ENCODE assay signal across 8 cellular contexts in the genomic region with DNA sequence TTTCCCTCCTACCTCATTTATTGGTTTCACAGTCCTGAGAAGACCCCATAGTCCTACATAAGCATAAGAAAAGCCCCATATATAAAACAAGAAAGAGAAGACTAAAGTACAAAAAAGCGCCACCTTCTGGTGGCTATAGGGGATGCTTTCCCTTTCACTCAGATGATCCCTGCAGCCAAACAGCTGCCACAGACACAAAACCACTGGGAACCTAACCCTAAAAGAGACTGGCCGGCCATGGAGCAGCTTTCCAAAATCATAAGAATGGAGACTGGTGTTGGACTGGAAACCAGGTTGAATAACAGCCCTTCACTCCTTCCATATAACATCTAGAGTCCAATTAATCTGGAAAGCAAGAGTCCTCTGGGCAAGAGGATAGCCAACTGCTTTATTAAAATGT. TPM values are rescaled to one million over a fixed set of nuclear protein-coding genes. Genes with fewer than 3 reads are reported as not detected.
DNase-seq lines count a peak whose midpoint lies in the region; ATAC-seq, FAIRE-seq and TF ChIP-seq lines count a peak whose summit lies in the region.

No MANE protein-coding gene starts in this region.

- in situ Hi-C loops in astrocyte of the spinal cord (cut with HindIII; ENCODE audit: low sequenced_read_pairs): no loop called here

- no peaks in the 10 kb centered on the region for H3K27me3 ChIP-seq in PC-9 (ENCODE audit: insufficient read depth, low read depth)

- TF ChIP-seq POLR2A in A549 (IDR thresholded peaks at IDR 0.05; ENCODE audit: low read length): no peak

- peaks cover 43% of the 10 kb centered on the region for H3K4me1 ChIP-seq in A549
- peaks cover 36% of the 10 kb centered on the region for H3K4me1 ChIP-seq in PC-9 (replicated peaks; ENCODE audit: insufficient read depth)

- POLR2A ChIA-PET in A549 (lab: Yijun Ruan, JAX): no interaction called here
- POLR2A ChIA-PET in PC-9 (lab: Charles Lee; ENCODE audit: unreplicated experiment): no interaction called here

- H3K9me3 ChIP-seq in A549 (no peaks in the 10 kb centered on the region), PC-9 (ENCODE audit: insufficient read depth, low read depth) (no peaks in the 10 kb centered on the region)

- peaks cover 25% of the 10 kb centered on the region for H4K20me1 ChIP-seq in PC-9 (ENCODE audit: insufficient read depth)

- no peak overlapping the region for H3K4me3 ChIP-seq in A549
- H3K4me3 ChIP-seq in PC-9: no peak overlapping the region
- no peak overlapping the region for H3K4me3 ChIP-seq in astrocyte of the spinal cord (ENCODE audit: low read depth, low read length)

- no TSS peak for BruUV-seq in PC-9 (replicated peaks; lab: Mats Ljungman, UMichigan)

- H3K79me2 ChIP-seq in PC-9 (ENCODE audit: low read depth): peaks cover 27% of the 10 kb centered on the region

- H3K27ac ChIP-seq in A549 (peak overlapping the region; percentile 83 to 88), PC-9 (no peak overlapping the region)

- TF ChIP-seq CTCF in A549 (IDR thresholded peaks at IDR 0.05) (peak; percentile 63), PC-9 (conservative IDR thresholded peaks at IDR 0.05) (peak; percentile 76), astrocyte of the spinal cord (IDR thresholded peaks at IDR 0.05; ENCODE audit: low read depth, low read length) (peak; percentile 67)

- peaks cover 31% of the 10 kb centered on the region for H3F3A ChIP-seq in PC-9 (ENCODE audit: insufficient read depth, low read depth)

- peak in 1 of 2 experiments; percentile 18; a peak in 2 of 5 replicates for TF ChIP-seq RAD21 in A549 (conservative IDR thresholded peaks at IDR 0.05 in 1 of 2, IDR thresholded peaks at IDR 0.05 in 1 of 2)

- WGBS in A549 (ENCODE audit: missing lambda C conversion rate): 13% methylated on average over 2 of the region's 2 CpGs

- no peak for FAIRE-seq in A549 (lab: Jason Lieb, UNC)

- intact Hi-C loops in PC-9 (cut with micrococcal nuclease; ENCODE audit: unreplicated experiment): loop anchor here (5.0 kb wide), 2 partner anchors 132 to 133 kb away; no protein-coding TSS in a partner anchor

- peak; percentile 67 to 78; a peak in 4 of 6 replicates for ATAC-seq in A549
- no peak for ATAC-seq in GM21390 (IDR thresholded peaks at IDR 0.05; ENCODE audit: unreplicated experiment)

- H2AFZ ChIP-seq in PC-9: no peak overlapping the region

- no peak for TF ChIP-seq EP300 in A549 (IDR thresholded peaks at IDR 0.05)

- H3K9me2 ChIP-seq in PC-9 (ENCODE audit: insufficient read depth): no peaks in the 10 kb centered on the region

- peaks cover 21% of the 10 kb centered on the region for H3K36me3 ChIP-seq in PC-9 (ENCODE audit: low read depth)

- H3K4me2 ChIP-seq in A549 (peak overlapping the region; percentile 72), PC-9 (no peak overlapping the region)

- DNase-seq in A549 (ENCODE audit: low read depth in 1 of 2, low spot score in 1 of 2) (peak; percentile 51 to 80), GM03348 (ENCODE audit: low spot score) (peak; percentile 68), PC-9 (no peak), astrocyte of the spinal cord (ENCODE audit: low read depth, low spot score) (peak; percentile 59), islet precursor cell (peak; percentile 58), NCI-H1436 treated with DMSO at 0.1 percent for 48 hours (lab: John Stamatoyannopoulos, UW) (no peak)
- peak; percentile 47 for DNase-seq in stimulated activated CD8-positive, alpha-beta memory T cell treated with anti-CD3 and anti-CD28 coated beads, Interleukin-4, amount 100 ng/mL, for 48 hours

- CTCF ChIA-PET in A549 (lab: Yijun Ruan, JAX) (interaction anchor here (0.6 to 13.8 kb wide), 15 partner anchors 11 to 132 kb away, joined by 3 to 166 read pairs (median 4); a partner anchor contains a TSS), PC-9 (lab: Charles Lee) (interaction anchor here (0.7 kb wide), 1 partner anchor 12 kb away, joined by 3 read pairs; no protein-coding TSS in a partner anchor)

TF ChIP-seq in A549, 52 proteins besides CTCF, POLR2A, EP300 and RAD21:
- TF ChIP-seq, protein P1, sequence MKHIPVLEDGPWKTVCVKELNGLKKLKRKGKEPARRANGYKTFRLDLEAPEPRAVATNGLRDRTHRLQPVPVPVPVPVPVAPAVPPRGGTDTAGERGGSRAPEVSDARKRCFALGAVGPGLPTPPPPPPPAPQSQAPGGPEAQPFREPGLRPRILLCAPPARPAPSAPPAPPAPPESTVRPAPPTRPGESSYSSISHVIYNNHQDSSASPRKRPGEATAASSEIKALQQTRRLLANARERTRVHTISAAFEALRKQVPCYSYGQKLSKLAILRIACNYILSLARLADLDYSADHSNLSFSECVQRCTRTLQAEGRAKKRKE (CRISPR knock-in tag; IDR thresholded peaks at IDR 0.05; ENCODE audit: low read depth): no peak
- 0 out of 3 replicates have a peak, but pooled peaks have one; percentile 23 for TF ChIP-seq SMC3 (IDR thresholded peaks at IDR 0.05)

RNA-seq across cellular contexts. Expression of a gene that starts 11.4 kb away (rescaled TPM):
- polyA plus RNA-seq in A549 (2011; rRNA removed): 112 and 128 TPM in 2 replicates
- 31.5 and 34.1 TPM in 2 replicates for polyA plus RNA-seq in A549 (2012; cell fraction: cytosol; rRNA removed)
- polyA plus RNA-seq in A549 (2012; cell fraction: nucleus; rRNA removed): 88.8 and 137 TPM in 2 replicates
- polyA plus RNA-seq in A549 (2017; fragmentation: RNase III; extraction: RNeasy Plus Mini Kit Qiagen cat#74134 plus additional on column Dnase treatment): 93.5 to 107 TPM (median 96.5 TPM) in 3 replicates
- polyA minus RNA-seq in A549 (2011; rRNA and poly(A)+ RNA removed): 65.1 and 72.7 TPM in 2 replicates
- total RNA-seq in PC-9 (2021): 92.7 and 109 TPM in 2 replicates

RNA-seq across cellular contexts. Expression of a gene that starts 43.5 kb away (rescaled TPM):
- polyA plus RNA-seq in A549 (2011; rRNA removed) (58.6 and 61.6 TPM in 2 replicates), A549 (2017; fragmentation: RNase III; extraction: RNeasy Plus Mini Kit Qiagen cat#74134 plus additional on column Dnase treatment) (22.9 to 25.9 TPM (median 24.8 TPM) in 3 replicates)
- polyA plus RNA-seq in A549 (2012; cell fraction: cytosol; rRNA removed): 18.3 and 23.1 TPM in 2 replicates
- 18.4 and 26.4 TPM in 2 replicates for polyA plus RNA-seq in A549 (2012; cell fraction: nucleus; rRNA removed)
- polyA minus RNA-seq in A549 (2011; rRNA and poly(A)+ RNA removed): 75.1 and 83.9 TPM in 2 replicates
- total RNA-seq in PC-9 (2021): 81.3 and 105 TPM in 2 replicates

Comparison
In these comparisons a context has a peak if more than half of its experiments do, and no peak if none do; other contexts are left out.
1. DNase-seq: peak in A549 (2 of 2), GM03348 (single experiment), astrocyte of the spinal cord (single experiment), islet precursor cell (single experiment) and stimulated activated CD8-positive, alpha-beta memory T cell treated with anti-CD3 and anti-CD28 coated beads, Interleukin-4, amount 100 ng/mL, for 48 hours (single experiment); none in PC-9 (0 of 2) and NCI-H1436 treated with DMSO at 0.1 percent for 48 hours (single experiment).
2. Peak in every context shown above with its lines, with median percentiles within 50 percentile points of each other: CTCF ChIP-seq.